In genomic region chr12:9447791-9448614, GRCh38 we compare ENCODE assay signal across 8 cellular contexts.
DNase-seq lines count a peak whose midpoint lies in the region; ATAC-seq and TF ChIP-seq lines count a peak whose summit lies in the region.
"Not testable (repeated sequence)": the region's sequence is repeated elsewhere in the genome, so short reads cannot be mapped to it uniquely, and the experiment has no call there.

No MANE protein-coding gene starts in this region.

- H3K9me3 ChIP-seq in BLaER1 treated with 17β-estradiol and CSF1 and Interleukin-3, amounts not matched to agents 10 nM and 100 nM (replicated peaks in 1 of 11); left lung: not testable (repeated sequence)

- H3K4me2 ChIP-seq in BLaER1 treated with 17β-estradiol and CSF1 and Interleukin-3, amounts not matched to agents 10 nM and 100 nM, result peak overlapping the region; percentile 65 to 83 (median 78)

- H4K20me1 ChIP-seq in BLaER1 treated with 17β-estradiol and CSF1 and Interleukin-3, amounts not matched to agents 10 nM and 100 nM, result not testable (repeated sequence)

- H3K4me3 ChIP-seq in BLaER1 treated with 17β-estradiol and CSF1 and Interleukin-3, amounts not matched to agents 10 nM and 100 nM, result peak overlapping the region; percentile 69 to 81 (median 74)
- H3K4me3 ChIP-seq in coronary artery (peak overlapping the region; percentile 79), left lung (peak overlapping the region; percentile 48 to 54)

- TF ChIP-seq CTCF in coronary artery (IDR thresholded peaks at IDR 0.05); left lung (IDR thresholded peaks at IDR 0.05): not testable (repeated sequence)

- intact Hi-C loops in left lung (cut with DNase I), result not testable (repeated sequence)

- H3K27ac ChIP-seq in BLaER1 treated with 17β-estradiol and CSF1 and Interleukin-3, amounts not matched to agents 10 nM and 100 nM, result peak overlapping the region in 9 of 11 experiments; percentile 46 to 79 (median 72); a peak in 18 of 22 replicates
- not testable (repeated sequence) for H3K27ac ChIP-seq in coronary artery
- H3K27ac ChIP-seq in left lung, result peak overlapping the region in 1 of 2 donors; percentile 44

- DNase-seq in NCI-H510A treated with DMSO at 0.1 percent for 48 hours (lab: John Stamatoyannopoulos, UW) (peak; percentile 87), coronary artery (ENCODE audit: low spot score) (peak; percentile 88), left lung (peak; percentile 92 to 97)
- peak; percentile 90 for DNase-seq in activated CD4-positive, alpha-beta T cell treated with anti-CD3 and anti-CD28 coated beads for 4 hours
- DNase-seq in stimulated activated CD4-positive, alpha-beta T cell treated with anti-CD3 and anti-CD28 coated beads, Interleukin-1b, Interleukin-23, amount 100 ng/mL, for 48 hours, result peak; percentile 92

- H3K36me3 ChIP-seq in BLaER1 treated with 17β-estradiol and CSF1 and Interleukin-3, amounts not matched to agents 10 nM and 100 nM; left lung: not testable (repeated sequence)

- H3K27me3 ChIP-seq in BLaER1 treated with 17β-estradiol and CSF1 and Interleukin-3, amounts not matched to agents 10 nM and 100 nM; left lung: not testable (repeated sequence)

- peaks cover 6 to 18% (median 12%) of the 10 kb centered on the region in 10 experiments; a peak in 17 of 20 replicates for H3K4me1 ChIP-seq in BLaER1 treated with 17β-estradiol and CSF1 and Interleukin-3, amounts not matched to agents 10 nM and 100 nM
- not testable (repeated sequence) for H3K4me1 ChIP-seq in left lung

- peak; percentile 66 for ATAC-seq in GM19324 (IDR thresholded peaks at IDR 0.05; ENCODE audit: low FRiP score, unreplicated experiment)
- peak; percentile 59 for ATAC-seq in HG03439 (IDR thresholded peaks at IDR 0.05; ENCODE audit: unreplicated experiment)
- peak; percentile 94 for ATAC-seq in left lung

- peak overlapping the region; percentile 66 to 85 (median 81) for H3K9ac ChIP-seq in BLaER1 treated with 17β-estradiol and CSF1 and Interleukin-3, amounts not matched to agents 10 nM and 100 nM
